1 cellular context compared by ENCODE assay signal in genomic region chr14:23364164-23364571, GRCh38.
TF ChIP-seq lines count a peak whose summit lies in the region.

No MANE protein-coding gene starts in this region.

TF ChIP-seq in H1, 55 proteins besides CTCF, POLR2A, EP300 and RAD21:
- TF ChIP-seq CHD7 (IDR thresholded peaks at IDR 0.05; ENCODE audit: insufficient replicate concordance, low read length) (no peak), CTBP2 (IDR thresholded peaks at IDR 0.05; ENCODE audit: borderline replicate concordance, insufficient read depth, insufficient read length, low read length) (no peak), MAFK (IDR thresholded peaks at IDR 0.05; ENCODE audit: low read depth, low read length) (no peak), SUZ12 (IDR thresholded peaks at IDR 0.05; ENCODE audit: low read length) (no peak), NANOG (IDR thresholded peaks at IDR 0.05; ENCODE audit: insufficient read depth, low read depth, low read length, poor library complexity, severe bottlenecking) (no peak), HDAC6 (IDR thresholded peaks at IDR 0.05; ENCODE audit: low read depth, low read length) (no peak), YY1 (IDR thresholded peaks at IDR 0.05; ENCODE audit: low read depth, low read length) (no peak), SP1 (IDR thresholded peaks at IDR 0.05; ENCODE audit: low read depth, low read length) (no peak), HDAC2 (IDR thresholded peaks at IDR 0.05; ENCODE audit: borderline replicate concordance in 1 of 2, low read depth in 2 of 2, low read length in 2 of 2) (no peak), E2F6 (IDR thresholded peaks at IDR 0.05) (no peak), POLR2AphosphoS5 (IDR thresholded peaks at IDR 0.05; ENCODE audit: low read depth, low read length) (no peak), ASH2L (IDR thresholded peaks at IDR 0.05; ENCODE audit: low read length) (no peak)
